18 cellular contexts compared by ENCODE assay signal in genomic region chr19:57546513-57546912, GRCh38. TPM values are rescaled to one million over a fixed set of nuclear protein-coding genes. Genes with fewer than 3 reads are reported as not detected.
A peak's percentile ranks its signal among the peaks of the same experiment; 100 is the strongest.
DNase-seq lines count a peak whose midpoint lies in the region; ATAC-seq and TF ChIP-seq lines count a peak whose summit lies in the region.
"Had no signal": no experiment of that assay in that cellular context is flagged by ENCODE, and none has a peak within 500 bp of the region (broad histone marks: within the 10 kb centered on the region; RNA-seq: fewer than 3 reads in every experiment).

No MANE protein-coding gene starts in this region.

- POLR2A ChIA-PET in HCT116 (lab: Charles Lee): no interaction called here
- POLR2A ChIA-PET in Caco-2 (lab: Charles Lee): no interaction called here

- BruUV-seq in HCT116 (replicated peaks; lab: Mats Ljungman, UMichigan) (no TSS peak), Caco-2 (replicated peaks; lab: Mats Ljungman, UMichigan) (no TSS peak)

- intact Hi-C loops in HCT116 (cut with micrococcal nuclease) (no loop called here), Caco-2 (cut with micrococcal nuclease; ENCODE audit: unreplicated experiment) (no loop called here), posterior vena cava (cut with DNase I) (no loop called here)

- no peak overlapping the region for H3K27ac ChIP-seq in BLaER1
- H3K27ac ChIP-seq in HCT116 (ENCODE audit: low read depth, low read length): no peak overlapping the region
- H3K27ac ChIP-seq in duodenal mucosa (ENCODE audit: low read depth, low read length): no peak overlapping the region
- no peak overlapping the region for H3K27ac ChIP-seq in muscle layer of duodenum (ENCODE audit: low read length)
- H3K27ac ChIP-seq: C4-2B, GM23248, HL-60 had no signal

- H3K27me3 Mint-ChIP-seq in Caco-2 (ENCODE audit: insufficient read depth, unreplicated experiment): no peaks in the 10 kb centered on the region

- no peak for ATAC-seq in HCT116

- H3K4me3 Mint-ChIP-seq in Caco-2 (ENCODE audit: unreplicated experiment): no peak overlapping the region

- CTCF ChIA-PET in HCT116 (lab: Charles Lee): no interaction called here
- CTCF ChIA-PET in Caco-2 (lab: Charles Lee): no interaction called here

- no peaks in the 10 kb centered on the region for H3K79me2 ChIP-seq in HCT116 (ENCODE audit: insufficient read depth, low read length)

- H4K20me1 ChIP-seq in BLaER1 (no peaks in the 10 kb centered on the region), HCT116 (ENCODE audit: insufficient read depth) (no peaks in the 10 kb centered on the region)

- H3K4me3 ChIP-seq in BLaER1: peak overlapping the region; percentile 22
- H3K4me3 ChIP-seq in HCT116 (replicated peaks in 1 of 2; ENCODE audit: low read depth in 1 of 2, low read length in 2 of 2): no peak overlapping the region
- peak overlapping the region; percentile 27 to 47 for H3K4me3 ChIP-seq in duodenal mucosa (ENCODE audit: low read depth in 1 of 2, low read length in 2 of 2)
- peak overlapping the region; percentile 27 to 67 for H3K4me3 ChIP-seq in muscle layer of duodenum (ENCODE audit: low read depth in 1 of 2, low read length in 2 of 2)
- no peak overlapping the region for H3K4me3 ChIP-seq in Caco-2 (ENCODE audit: low read depth, low read length)
- H3K4me3 ChIP-seq: GM23248 had no signal

- H3K27me3 ChIP-seq in BLaER1 (no peaks in the 10 kb centered on the region), HCT116 (ENCODE audit: insufficient read depth, low read length) (no peaks in the 10 kb centered on the region), duodenal mucosa (ENCODE audit: control insufficient read depth in 1 of 2, insufficient read depth in 2 of 2, low read length in 2 of 2) (no peaks in the 10 kb centered on the region), muscle layer of duodenum (ENCODE audit: low read depth, low read length) (no peaks in the 10 kb centered on the region), Caco-2 (replicated peaks; ENCODE audit: control insufficient read depth, insufficient read depth, low read length) (no peaks in the 10 kb centered on the region)

- TF ChIP-seq POLR2A in HCT116 (IDR thresholded peaks at IDR 0.05; ENCODE audit: borderline replicate concordance, extremely low read depth, insufficient read depth, insufficient read length): no peak

- peaks cover 100% of the 10 kb centered on the region for H3K36me3 ChIP-seq in BLaER1
- H3K36me3 ChIP-seq in HCT116 (ENCODE audit: control insufficient read depth in 1 of 2, insufficient read depth in 2 of 2, low read length in 2 of 2): no peaks in the 10 kb centered on the region
- peaks cover 62 to 80% of the 10 kb centered on the region in 2 donors for H3K36me3 ChIP-seq in duodenal mucosa (ENCODE audit: control insufficient read depth in 1 of 2, insufficient read depth in 2 of 2, low read length in 2 of 2)
- peaks cover 68 to 98% of the 10 kb centered on the region in 2 donors for H3K36me3 ChIP-seq in muscle layer of duodenum (ENCODE audit: control insufficient read depth in 1 of 2, insufficient read depth in 2 of 2, low read length in 2 of 2)
- H3K36me3 ChIP-seq in Caco-2 (ENCODE audit: control insufficient read depth, insufficient read depth, low read length): peaks cover 19% of the 10 kb centered on the region

- H2AFZ ChIP-seq in HCT116 (ENCODE audit: low read depth, low read length, poor library complexity, severe bottlenecking): no peak overlapping the region
- H2AFZ ChIP-seq: GM23248 had no signal

- peaks cover 74% of the 10 kb centered on the region for H3K36me3 Mint-ChIP-seq in Caco-2 (ENCODE audit: insufficient read depth, unreplicated experiment)

- H3K9me3 Mint-ChIP-seq in Caco-2 (ENCODE audit: unreplicated experiment): peaks cover 68% of the 10 kb centered on the region

- no peaks in the 10 kb centered on the region for H3K4me1 ChIP-seq in BLaER1
- H3K4me1 ChIP-seq in HCT116 (ENCODE audit: control insufficient read depth in 1 of 2, insufficient read depth in 2 of 2, low read length in 2 of 2): no peaks in the 10 kb centered on the region
- no peaks in the 10 kb centered on the region for H3K4me1 ChIP-seq in duodenal mucosa (ENCODE audit: control insufficient read depth in 1 of 2, insufficient read depth in 2 of 2, low read length in 2 of 2)
- no peaks in the 10 kb centered on the region for H3K4me1 ChIP-seq in muscle layer of duodenum (ENCODE audit: control insufficient read depth in 1 of 2, insufficient read depth in 2 of 2, low read length in 2 of 2)
- H3K4me1 ChIP-seq in Caco-2: no peaks in the 10 kb centered on the region

- peaks cover 86% of the 10 kb centered on the region for H3K9me3 ChIP-seq in BLaER1
- H3K9me3 ChIP-seq in HCT116 (ENCODE audit: control insufficient read depth in 1 of 2, insufficient read depth in 1 of 2, low read depth in 1 of 2, low read length in 2 of 2): peaks cover 15 to 17% of the 10 kb centered on the region in 2 experiments; a peak in 2 of 4 replicates
- peaks cover 81 to 95% of the 10 kb centered on the region in 2 donors for H3K9me3 ChIP-seq in duodenal mucosa (ENCODE audit: control insufficient read depth in 1 of 2, low read length in 2 of 2)
- peaks cover 79 to 93% of the 10 kb centered on the region in 2 donors for H3K9me3 ChIP-seq in muscle layer of duodenum (ENCODE audit: control insufficient read depth in 1 of 2, low read length in 2 of 2)
- H3K9me3 ChIP-seq in Caco-2: peaks cover 37% of the 10 kb centered on the region

- no peak for DNase-seq in HCT116 (ENCODE audit: low read depth, low spot score)
- DNase-seq in Caco-2: no peak
- DNase-seq in posterior vena cava (ENCODE audit: low spot score): no peak
- no peak for DNase-seq in C1 segment of cervical spinal cord (lab: John Stamatoyannopoulos, UW)
- no peak for DNase-seq in SHP77 (lab: John Stamatoyannopoulos, UW)
- DNase-seq: 8988T, AML-193, DMS153, DMS79 treated with DMSO at 0.1 percent for 48 hours, EL, GM23248, HCEC 1CT, KBM-7 had no signal

- RAD21 ChIA-PET in HCT116 (lab: Charles Lee; ENCODE audit: low non-redundant PET in 1 of 2, low total read pairs in 2 of 2, uncharacterized antibody in 2 of 2, unreplicated experiment in 2 of 2): no interaction called here

- no peaks in the 10 kb centered on the region for H3K4me1 Mint-ChIP-seq in Caco-2 (ENCODE audit: low read depth, unreplicated experiment)

- no peak overlapping the region for H3K27ac Mint-ChIP-seq in Caco-2 (ENCODE audit: unreplicated experiment)

- no peak for TF ChIP-seq RAD21 in HCT116 (IDR thresholded peaks at IDR 0.05; ENCODE audit: low read depth)

- H3K9ac ChIP-seq in BLaER1 (no peak overlapping the region), HCT116 (ENCODE audit: low read length) (no peak overlapping the region), duodenal mucosa (ENCODE audit: low read depth in 1 of 2, low read length in 2 of 2) (no peak overlapping the region)
- H3K9ac ChIP-seq: GM23248 had no signal

- H3K4me2 ChIP-seq in BLaER1 (no peak overlapping the region), HCT116 (ENCODE audit: low read length) (no peak overlapping the region)

- no peak for TF ChIP-seq CTCF in HCT116 (IDR thresholded peaks at IDR 0.05 in 2 of 3, conservative IDR thresholded peaks at IDR 0.05 in 1 of 3; ENCODE audit: borderline replicate concordance in 1 of 3, insufficient read depth in 1 of 3, low read depth in 2 of 3, low read length in 2 of 3)
- TF ChIP-seq CTCF in Caco-2 (IDR thresholded peaks at IDR 0.05; ENCODE audit: insufficient read depth in 1 of 2, low read depth in 1 of 2, low read length in 1 of 2, severe bottlenecking in 1 of 2, unreplicated experiment in 1 of 2): no peak

- H3K9me2 ChIP-seq in HCT116 (ENCODE audit: insufficient read depth): no peaks in the 10 kb centered on the region

TF ChIP-seq in HCT116, 20 proteins besides CTCF, POLR2A, EP300 and RAD21:
- TF ChIP-seq ZNF274 (IDR thresholded peaks at IDR 0.05; ENCODE audit: low read depth, low read length): peak; percentile 43
- no peak for TF ChIP-seq POLR2AphosphoS5 (IDR thresholded peaks at IDR 0.05; ENCODE audit: low read depth, low read length)
- no peak for TF ChIP-seq TCF7L2 (IDR thresholded peaks at IDR 0.05; ENCODE audit: borderline replicate concordance, extremely low read depth, insufficient read depth, insufficient read length)

RNA-seq across cellular contexts. Expression of gene ZNF550, which starts 13.2 kb away (rescaled TPM):
- 3.1 TPM for total RNA-seq in HCT116 (2021; ENCODE audit: unreplicated experiment)
- 0.41 and 1.1 TPM in 2 replicates for polyA plus RNA-seq in HCT116 (2012)
- 11.2 and 11.5 TPM in 2 replicates for total RNA-seq in Caco-2 (2022)
- 1 to 10 TPM; 3.7 to 4.5 TPM for total RNA-seq in posterior vena cava

RNA-seq across cellular contexts. Expression of gene ZNF549, which starts 19.4 kb away (rescaled TPM):
- total RNA-seq in HCT116 (2021; ENCODE audit: unreplicated experiment) (not detected), Caco-2 (2022) (5.2 and 5.5 TPM in 2 replicates), posterior vena cava (1 to 10 TPM; 4.3 to 6.1 TPM)
- not detected in 2 replicates for polyA plus RNA-seq in HCT116 (2012)

RNA-seq across cellular contexts. Expression of gene ZNF416, which starts 32.2 kb away (rescaled TPM):
- total RNA-seq in HCT116 (2021; ENCODE audit: unreplicated experiment) (4.0 TPM), Caco-2 (2022) (5.5 and 6.1 TPM in 2 replicates), posterior vena cava (1 to 10 TPM; 3.9 to 5.3 TPM)
- polyA plus RNA-seq in HCT116 (2012): 1.4 and 2.1 TPM in 2 replicates

RNA-seq across cellular contexts. Expression of gene ZIK1, which starts 37.4 kb away (rescaled TPM):
- total RNA-seq in HCT116 (2021; ENCODE audit: unreplicated experiment): not detected
- not detected in 2 replicates for polyA plus RNA-seq in HCT116 (2012)
- not detected in 2 replicates for total RNA-seq in Caco-2 (2022)
- 1 to 10 TPM; 4.5 to 5.0 TPM for total RNA-seq in posterior vena cava

RNA-seq across cellular contexts. Expression of gene ZNF773, which starts 46.8 kb away (rescaled TPM):
- 0.42 TPM for total RNA-seq in HCT116 (2021; ENCODE audit: unreplicated experiment)
- polyA plus RNA-seq in HCT116 (2012): 0.04 TPM in 1 of 2 replicates, not detected in the other
- total RNA-seq in Caco-2 (2022): 7.7 and 10.0 TPM in 2 replicates
- 1 to 10 TPM; 5.7 to 7.2 TPM for total RNA-seq in posterior vena cava

Comparison
In these comparisons a context has a peak if more than half of its experiments do, and no peak if none do; other contexts are left out.
1. H3K4me3 ChIP-seq: peak in BLaER1 (single experiment), duodenal mucosa (2 of 2) and muscle layer of duodenum (2 of 2); none in HCT116 (0 of 2) and Caco-2 (single experiment).